Comparison of ENCODE assay signal across 1 cellular context in genomic region chr1:174996474-174996873, GRCh38.
A peak's percentile ranks its signal among the peaks of the same experiment; 100 is the strongest.
TF ChIP-seq lines count a peak whose summit lies in the region.

No MANE protein-coding gene starts in this region.

TF ChIP-seq in K562, 482 proteins besides CTCF, POLR2A, EP300 and RAD21 (continued from another document):
- TF ChIP-seq TRIM24 (IDR thresholded peaks at IDR 0.05) = peak; percentile 38 to 47; a peak in 2 of 4 replicates
- no peak for TF ChIP-seq PTRF (tag; IDR thresholded peaks at IDR 0.05)
- TF ChIP-seq MCM3 (IDR thresholded peaks at IDR 0.05) = no peak
- 0 out of 2 replicates have a peak, but pooled peaks have one; percentile 12 for TF ChIP-seq NR2C1 (IDR thresholded peaks at IDR 0.05)
- no peak for TF ChIP-seq NR2C1 (tag; IDR thresholded peaks at IDR 0.05)
- TF ChIP-seq, protein P1, sequence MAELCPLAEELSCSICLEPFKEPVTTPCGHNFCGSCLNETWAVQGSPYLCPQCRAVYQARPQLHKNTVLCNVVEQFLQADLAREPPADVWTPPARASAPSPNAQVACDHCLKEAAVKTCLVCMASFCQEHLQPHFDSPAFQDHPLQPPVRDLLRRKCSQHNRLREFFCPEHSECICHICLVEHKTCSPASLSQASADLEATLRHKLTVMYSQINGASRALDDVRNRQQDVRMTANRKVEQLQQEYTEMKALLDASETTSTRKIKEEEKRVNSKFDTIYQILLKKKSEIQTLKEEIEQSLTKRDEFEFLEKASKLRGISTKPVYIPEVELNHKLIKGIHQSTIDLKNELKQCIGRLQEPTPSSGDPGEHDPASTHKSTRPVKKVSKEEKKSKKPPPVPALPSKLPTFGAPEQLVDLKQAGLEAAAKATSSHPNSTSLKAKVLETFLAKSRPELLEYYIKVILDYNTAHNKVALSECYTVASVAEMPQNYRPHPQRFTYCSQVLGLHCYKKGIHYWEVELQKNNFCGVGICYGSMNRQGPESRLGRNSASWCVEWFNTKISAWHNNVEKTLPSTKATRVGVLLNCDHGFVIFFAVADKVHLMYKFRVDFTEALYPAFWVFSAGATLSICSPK (IDR thresholded peaks at IDR 0.05; ENCODE audit: borderline replicate concordance) = no peak
- TF ChIP-seq FOSL1 (tag; conservative IDR thresholded peaks at IDR 0.05) = peak; percentile 92
- TF ChIP-seq MAFG (tag; conservative IDR thresholded peaks at IDR 0.05) = 0 out of 2 replicates have a peak, but pooled peaks have one; percentile 33
- TF ChIP-seq JUN (IDR thresholded peaks at IDR 0.05; ENCODE audit: borderline replicate concordance, low read depth, low read length) = peak; percentile 79
- TF ChIP-seq JUN (CRISPR knock-in tag; IDR thresholded peaks at IDR 0.05; ENCODE audit: borderline replicate concordance) = no peak
- peak; percentile 48 for TF ChIP-seq NFE2 (IDR thresholded peaks at IDR 0.05; ENCODE audit: low read depth)
- TF ChIP-seq MTA2 (IDR thresholded peaks at IDR 0.05; ENCODE audit: low read depth) = no peak
- TF ChIP-seq ZNF175 (CRISPR knock-in tag; IDR thresholded peaks at IDR 0.05; ENCODE audit: low read depth) = peak; percentile 97
- TF ChIP-seq ZFP36 (IDR thresholded peaks at IDR 0.05; ENCODE audit: low read depth, low read length, partially characterized antibody) = peak; percentile 13
- no peak for TF ChIP-seq TEAD1 (CRISPR knock-in tag; IDR thresholded peaks at IDR 0.05)
- TF ChIP-seq MAFF (IDR thresholded peaks at IDR 0.05; ENCODE audit: low read length) = peak; percentile 19; the same call in 1 of the 2 replicates
- peak; percentile 82 for TF ChIP-seq MEIS2 (IDR thresholded peaks at IDR 0.05; ENCODE audit: partially characterized antibody)
- no peak for TF ChIP-seq CSDE1 (IDR thresholded peaks at IDR 0.05)
- TF ChIP-seq ZNF384 (IDR thresholded peaks at IDR 0.05; ENCODE audit: low read depth, low read length) = peak; percentile 85
- TF ChIP-seq ARID3A (IDR thresholded peaks at IDR 0.05; ENCODE audit: borderline replicate concordance, low read depth, low read length) = peak; percentile 76; the same call in 1 of the 2 replicates
- TF ChIP-seq ZNF57 (CRISPR knock-in tag; IDR thresholded peaks at IDR 0.05) = no peak
- TF ChIP-seq TOE1 (IDR thresholded peaks at IDR 0.05; ENCODE audit: borderline replicate concordance) = no peak
- no peak for TF ChIP-seq TOE1 (CRISPR knock-in tag; IDR thresholded peaks at IDR 0.05; ENCODE audit: borderline replicate concordance, low read depth)
- TF ChIP-seq KLF10 (CRISPR knock-in tag; IDR thresholded peaks at IDR 0.05) = no peak
- TF ChIP-seq EHMT2 (IDR thresholded peaks at IDR 0.05) = no peak
- TF ChIP-seq ZNF431 (CRISPR knock-in tag; IDR thresholded peaks at IDR 0.05) = no peak
- TF ChIP-seq FIP1L1 (IDR thresholded peaks at IDR 0.05; ENCODE audit: low read depth, low read length, poor library complexity, severe bottlenecking) = no peak
- TF ChIP-seq THRAP3 (IDR thresholded peaks at IDR 0.05; ENCODE audit: borderline replicate concordance) = no peak
- no peak for TF ChIP-seq GTF2F1 (IDR thresholded peaks at IDR 0.05; ENCODE audit: low read depth, low read length)
- TF ChIP-seq NFATC3 (IDR thresholded peaks at IDR 0.05) = peak; percentile 85; the same call in 1 of the 2 replicates
- TF ChIP-seq SMAD1 (IDR thresholded peaks at IDR 0.05; ENCODE audit: low read depth, low read length, partially characterized antibody) = no peak
- TF ChIP-seq, protein P2, sequence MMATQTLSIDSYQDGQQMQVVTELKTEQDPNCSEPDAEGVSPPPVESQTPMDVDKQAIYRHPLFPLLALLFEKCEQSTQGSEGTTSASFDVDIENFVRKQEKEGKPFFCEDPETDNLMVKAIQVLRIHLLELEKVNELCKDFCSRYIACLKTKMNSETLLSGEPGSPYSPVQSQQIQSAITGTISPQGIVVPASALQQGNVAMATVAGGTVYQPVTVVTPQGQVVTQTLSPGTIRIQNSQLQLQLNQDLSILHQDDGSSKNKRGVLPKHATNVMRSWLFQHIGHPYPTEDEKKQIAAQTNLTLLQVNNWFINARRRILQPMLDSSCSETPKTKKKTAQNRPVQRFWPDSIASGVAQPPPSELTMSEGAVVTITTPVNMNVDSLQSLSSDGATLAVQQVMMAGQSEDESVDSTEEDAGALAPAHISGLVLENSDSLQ (IDR thresholded peaks at IDR 0.05) = peak; percentile 86
- TF ChIP-seq, protein P3, sequence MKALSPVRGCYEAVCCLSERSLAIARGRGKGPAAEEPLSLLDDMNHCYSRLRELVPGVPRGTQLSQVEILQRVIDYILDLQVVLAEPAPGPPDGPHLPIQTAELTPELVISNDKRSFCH (CRISPR knock-in tag; IDR thresholded peaks at IDR 0.05) = no peak
- TF ChIP-seq, protein P3 (tag; IDR thresholded peaks at IDR 0.05) = no peak
- TF ChIP-seq ZNF449 (CRISPR knock-in tag; IDR thresholded peaks at IDR 0.05) = no peak
- no peak for TF ChIP-seq ZBTB33 (CRISPR knock-in tag; IDR thresholded peaks at IDR 0.05)
- TF ChIP-seq, protein P4, sequence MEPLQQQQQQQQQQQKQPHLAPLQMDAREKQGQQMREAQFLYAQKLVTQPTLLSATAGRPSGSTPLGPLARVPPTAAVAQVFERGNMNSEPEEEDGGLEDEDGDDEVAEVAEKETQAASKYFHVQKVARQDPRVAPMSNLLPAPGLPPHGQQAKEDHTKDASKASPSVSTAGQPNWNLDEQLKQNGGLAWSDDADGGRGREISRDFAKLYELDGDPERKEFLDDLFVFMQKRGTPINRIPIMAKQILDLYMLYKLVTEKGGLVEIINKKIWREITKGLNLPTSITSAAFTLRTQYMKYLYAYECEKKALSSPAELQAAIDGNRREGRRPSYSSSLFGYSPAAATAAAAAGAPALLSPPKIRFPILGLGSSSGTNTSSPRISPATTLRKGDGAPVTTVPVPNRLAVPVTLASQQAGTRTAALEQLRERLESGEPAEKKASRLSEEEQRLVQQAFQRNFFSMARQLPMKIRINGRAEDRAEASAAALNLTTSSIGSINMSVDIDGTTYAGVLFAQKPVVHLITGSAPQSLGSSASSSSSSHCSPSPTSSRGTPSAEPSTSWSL (CRISPR knock-in tag; IDR thresholded peaks at IDR 0.05; ENCODE audit: borderline replicate concordance) = no peak
- TF ChIP-seq ZBTB5 (IDR thresholded peaks at IDR 0.05) = no peak
- peak; percentile 71 for TF ChIP-seq TRIM28 (IDR thresholded peaks at IDR 0.05)
TF ChIP-seq in K562: peak in this region for 32.
